Comparison of ENCODE assay signal across 8 cellular contexts in the genomic region with DNA sequence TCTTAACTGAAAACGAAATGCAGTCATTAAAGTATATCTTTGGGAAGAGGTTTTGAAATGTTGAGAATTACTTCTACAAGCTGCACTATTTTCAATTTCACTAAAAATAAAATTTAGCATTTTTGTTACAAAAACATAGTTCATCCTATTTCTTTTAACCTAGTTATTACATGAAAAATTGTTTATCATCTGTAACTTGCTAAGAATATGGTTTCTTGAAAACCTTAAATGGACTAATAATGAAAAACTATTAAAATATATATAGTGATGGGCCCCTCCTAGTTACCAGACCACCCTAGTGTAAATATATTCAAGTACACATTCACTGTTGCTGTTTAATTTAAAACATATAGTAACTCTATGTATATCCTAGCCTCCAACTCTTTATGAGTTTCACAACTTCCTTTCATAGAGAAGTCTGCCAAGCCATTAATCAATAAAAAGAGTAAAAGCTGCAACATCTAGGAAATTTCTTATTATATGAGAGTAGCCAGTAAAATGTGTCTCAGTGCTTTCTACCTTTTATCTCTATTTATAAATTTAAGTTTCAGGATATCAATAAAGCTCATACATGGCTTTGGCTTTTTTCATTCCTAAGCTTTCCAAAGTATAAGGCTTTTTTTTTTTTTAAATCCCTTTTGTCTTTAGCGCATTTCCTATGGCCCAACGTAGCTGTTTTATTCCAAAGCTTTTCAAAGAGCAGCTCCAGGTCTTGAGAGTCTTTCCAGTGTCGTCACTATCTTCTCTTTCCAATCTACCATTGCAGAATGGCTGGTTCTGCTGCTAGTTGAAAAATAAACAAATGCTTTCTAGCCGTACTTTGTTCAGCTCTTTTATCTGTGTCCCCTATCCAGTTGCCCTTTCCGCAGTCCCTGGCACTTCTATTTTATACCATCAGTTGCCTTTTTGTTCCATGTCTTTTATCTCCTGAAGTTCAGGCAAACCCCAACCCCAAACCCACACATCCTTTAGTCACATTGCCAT. TPM values are rescaled to one million over a fixed set of nuclear protein-coding genes. Genes with fewer than 3 reads are reported as not detected.
DNase-seq lines count a peak whose midpoint lies in the region; TF ChIP-seq lines count a peak whose summit lies in the region.

No MANE protein-coding gene starts in this region.

- H3K9me3 Mint-ChIP-seq in chondrocyte (ENCODE audit: low read depth) = no peaks in the 10 kb centered on the region

- DNase-seq in NCI-H1694 treated with DMSO at 0.1 percent for 48 hours (lab: John Stamatoyannopoulos, UW) = peak; percentile 38
- DNase-seq in NCI-H1694 (lab: John Stamatoyannopoulos, UW) = no peak
- DNase-seq in NCI-H69 (lab: John Stamatoyannopoulos, UW) = peak; percentile 75
- DNase-seq in chondrocyte (ENCODE audit: low spot score) = no peak
- peak; percentile 52 for DNase-seq in myocyte (ENCODE audit: low read depth)
- no peak for DNase-seq in occipital lobe (lab: John Stamatoyannopoulos, UW)
- DNase-seq in iPS-NIHi11 (ENCODE audit: low spot score) = no peak
- DNase-seq in stimulated activated CD4-positive, alpha-beta T cell treated with anti-CD3 and anti-CD28 coated beads, Interleukin-4, amount 100 ng/mL, for 4 hours = no peak

- no peak for TF ChIP-seq CTCF in chondrocyte (IDR thresholded peaks at IDR 0.05)

- H3K4me3 Mint-ChIP-seq in chondrocyte (ENCODE audit: unreplicated experiment) = peak overlapping the region; percentile 93

- H3K36me3 Mint-ChIP-seq in chondrocyte (ENCODE audit: low read depth) = peaks cover 28% of the 10 kb centered on the region

- peak overlapping the region; percentile 99 for H3K27ac Mint-ChIP-seq in chondrocyte (ENCODE audit: unreplicated experiment)

- peaks cover 89% of the 10 kb centered on the region for H3K4me1 Mint-ChIP-seq in chondrocyte (ENCODE audit: low read depth)

- no peaks in the 10 kb centered on the region for H3K27me3 Mint-ChIP-seq in chondrocyte (ENCODE audit: low read depth)

RNA-seq across cellular contexts. Expression of gene IRF2BP2, which starts 6.5 kb away (rescaled TPM):
- total RNA-seq in chondrocyte = 67.9 to 74.4 TPM (median 70.5 TPM) in 3 replicates
- 60.2 and 63.5 TPM in 2 replicates for total RNA-seq in myocyte
- 76.8 TPM for polyA plus RNA-seq in myocyte (2012)
- 140 TPM for total RNA-seq in occipital lobe

Comparison
In these comparisons a context has a peak if more than half of its experiments do, and no peak if none do; other contexts are left out.
1. DNase-seq: peak in NCI-H1694 treated with DMSO at 0.1 percent for 48 hours (single experiment), NCI-H69 (single experiment) and myocyte (single experiment); none in NCI-H1694 (single experiment), chondrocyte (single experiment), occipital lobe (single experiment), iPS-NIHi11 (single experiment) and stimulated activated CD4-positive, alpha-beta T cell treated with anti-CD3 and anti-CD28 coated beads, Interleukin-4, amount 100 ng/mL, for 4 hours (0 of 2).